Comparison of ENCODE assay signal across 22 cellular contexts in the genomic region with DNA sequence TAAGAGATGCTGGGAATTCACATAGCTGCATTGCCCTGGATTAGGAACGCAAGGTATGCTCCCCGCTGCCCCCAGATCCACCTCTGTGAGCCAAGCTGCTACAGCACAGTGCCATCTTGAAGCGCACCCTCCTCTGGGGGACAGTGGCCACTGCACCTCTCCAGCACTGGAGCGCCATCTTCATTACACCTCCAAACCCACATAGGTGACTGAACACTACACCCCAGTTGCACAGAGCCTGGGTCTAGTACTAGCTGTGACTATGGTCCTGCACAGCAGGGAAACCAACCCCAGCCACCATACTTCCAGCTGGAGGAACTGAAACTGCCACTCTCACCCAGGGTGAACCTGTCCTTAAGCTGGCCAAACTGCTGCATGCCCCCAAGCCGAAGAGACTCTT.
A peak's percentile ranks its signal among the peaks of the same experiment; 100 is the strongest.
DNase-seq lines count a peak whose midpoint lies in the region; ATAC-seq and TF ChIP-seq lines count a peak whose summit lies in the region.
"Had no signal": no experiment of that assay in that cellular context is flagged by ENCODE, and none has a peak within 500 bp of the region (broad histone marks: within the 10 kb centered on the region; RNA-seq: fewer than 3 reads in every experiment).

No MANE protein-coding gene starts in this region.

- intact Hi-C loops in Calu3 (cut with micrococcal nuclease; ENCODE audit: unreplicated experiment) (no loop called here), OCI-LY7 (cut with micrococcal nuclease; ENCODE audit: unreplicated experiment) (no loop called here)

- H2AFZ ChIP-seq in OCI-LY7 (ENCODE audit: low read length) (no peak overlapping the region), osteoblast (ENCODE audit: low read length) (no peak overlapping the region)

- peak; percentile 61 for ATAC-seq in GM19463 (IDR thresholded peaks at IDR 0.05; ENCODE audit: unreplicated experiment)
- peak; percentile 55 for ATAC-seq in memory B cell (ENCODE audit: low read depth)
- ATAC-seq in GM21737 (IDR thresholded peaks at IDR 0.05; ENCODE audit: unreplicated experiment) = no peak
- ATAC-seq: activated CD8-positive, alpha-beta T cell treated with anti-CD3 and anti-CD28 coated beads for 36 hours; left ventricle myocardium superior had no signal

- H3K9me3 ChIP-seq in OCI-LY7 (ENCODE audit: low read length) (no peaks in the 10 kb centered on the region), osteoblast (ENCODE audit: low read depth, low read length) (no peaks in the 10 kb centered on the region)
- H3K9me3 ChIP-seq: thyroid gland had no signal

- H3K4me1 ChIP-seq in OCI-LY7 (ENCODE audit: insufficient read depth, low read length, poor library complexity, severe bottlenecking) = no peaks in the 10 kb centered on the region
- H3K4me1 ChIP-seq in osteoblast (ENCODE audit: insufficient read depth, low read length) = no peaks in the 10 kb centered on the region
- H3K4me1 ChIP-seq: thyroid gland had no signal

- CTCF ChIA-PET in Calu3 (lab: Charles Lee) = no interaction called here
- CTCF ChIA-PET in OCI-LY7 (lab: Charles Lee; ENCODE audit: unreplicated experiment) = no interaction called here

- no peak overlapping the region for H3K4me2 ChIP-seq in OCI-LY7 (ENCODE audit: low read length)
- H3K4me2 ChIP-seq in osteoblast (ENCODE audit: insufficient read depth, low read length) = no peak overlapping the region

- H3K36me3 Mint-ChIP-seq in Calu3 (ENCODE audit: insufficient read depth, unreplicated experiment) = no peaks in the 10 kb centered on the region
- H3K36me3 Mint-ChIP-seq in memory B cell = no peaks in the 10 kb centered on the region
- H3K36me3 Mint-ChIP-seq: activated naive CD4-positive, alpha-beta T cell treated with anti-CD3 and anti-CD28 coated beads, Interleukin-2, amount 10 ng/mL, durations not matched to agents 7 days and 5 days; CD4-positive, CD25-positive, alpha-beta regulatory T cell; immature natural killer cell had no signal

- no peaks in the 10 kb centered on the region for H3K79me2 ChIP-seq in OCI-LY7 (ENCODE audit: insufficient read depth, low read depth, low read length)
- H3K79me2 ChIP-seq in osteoblast (ENCODE audit: insufficient read depth, low read length) = no peaks in the 10 kb centered on the region

- H3K27me3 Mint-ChIP-seq in Calu3 (ENCODE audit: unreplicated experiment) (no peaks in the 10 kb centered on the region), memory B cell (no peaks in the 10 kb centered on the region)
- H3K27me3 Mint-ChIP-seq: activated B cell treated with CpG ODN at 0.5 μM for 24 hours; activated CD8-positive, alpha-beta T cell treated with anti-CD3 and anti-CD28 coated beads for 36 hours; activated naive CD4-positive, alpha-beta T cell treated with anti-CD3 and anti-CD28 coated beads, Interleukin-2, amount 10 ng/mL, durations not matched to agents 7 days and 5 days; activated T-cell treated with anti-CD3 and anti-CD28 coated beads, Interleukin-2, amount 50 U/mL, for 24 hours; CD4-positive, CD25-positive, alpha-beta regulatory T cell had no signal

- H3K4me1 Mint-ChIP-seq in Calu3 (ENCODE audit: low read depth, unreplicated experiment) (no peaks in the 10 kb centered on the region), memory B cell (peaks cover 6% of the 10 kb centered on the region)
- H3K4me1 Mint-ChIP-seq: activated naive CD4-positive, alpha-beta T cell treated with anti-CD3 and anti-CD28 coated beads, Interleukin-2, amount 10 ng/mL, durations not matched to agents 7 days and 5 days; CD4-positive, CD25-positive, alpha-beta regulatory T cell; immature natural killer cell had no signal

- H3K36me3 ChIP-seq in OCI-LY7 (ENCODE audit: insufficient read depth, low read length) (no peaks in the 10 kb centered on the region), osteoblast (ENCODE audit: insufficient read depth, low read length) (no peaks in the 10 kb centered on the region)
- H3K36me3 ChIP-seq: thyroid gland had no signal

- DNase-seq in Calu3 (peak; percentile 3), OCI-LY7 (ENCODE audit: low spot score) (peak; percentile 7), memory B cell (ENCODE audit: low spot score in 2 of 2) (no peak), osteoblast (ENCODE audit: insufficient read length, low spot score, missing footprints) (no peak), T-helper 9 cell (no peak), HuH-7.5 (ENCODE audit: low spot score) (no peak)
- DNase-seq: activated B cell treated with CpG ODN at 0.5 μM for 24 hours; activated CD8-positive, alpha-beta T cell treated with anti-CD3 and anti-CD28 coated beads for 36 hours; activated naive CD4-positive, alpha-beta T cell treated with anti-CD3 and anti-CD28 coated beads, Interleukin-2, amount 10 ng/mL, durations not matched to agents 7 days and 5 days; activated T-cell treated with anti-CD3 and anti-CD28 coated beads, Interleukin-2, amount 50 U/mL, for 24 hours; CD4-positive, CD25-positive, alpha-beta regulatory T cell; DMS79 treated with DMSO at 0.1 percent for 48 hours; effector memory CD4-positive, alpha-beta T cell; GOT3; immature natural killer cell; left ventricle myocardium superior; NCI-H2227 treated with DMSO at 0.1 percent for 48 hours; Right ventricle myocardium superior; T-helper 1 cell; thyroid gland had no signal

- H3K27me3 ChIP-seq in osteoblast (ENCODE audit: insufficient read depth, low read length) = no peaks in the 10 kb centered on the region
- H3K27me3 ChIP-seq: thyroid gland had no signal

- POLR2A ChIA-PET in OCI-LY7 (lab: Charles Lee) = interaction anchor here (1.1 kb wide), 1 partner anchor 107 kb away, joined by 3 read pairs; a partner anchor contains a TSS

- no TSS peak for BruUV-seq in Calu3 (replicated peaks; lab: Mats Ljungman, UMichigan)
- no TSS peak for BruUV-seq in OCI-LY7 (replicated peaks; lab: Mats Ljungman, UMichigan)

- H3K9me3 Mint-ChIP-seq in Calu3 (ENCODE audit: low read depth, unreplicated experiment) (no peaks in the 10 kb centered on the region), memory B cell (no peaks in the 10 kb centered on the region)
- H3K9me3 Mint-ChIP-seq: activated B cell treated with CpG ODN at 0.5 μM for 24 hours; activated CD8-positive, alpha-beta T cell treated with anti-CD3 and anti-CD28 coated beads for 36 hours; activated naive CD4-positive, alpha-beta T cell treated with anti-CD3 and anti-CD28 coated beads, Interleukin-2, amount 10 ng/mL, durations not matched to agents 7 days and 5 days; activated T-cell treated with anti-CD3 and anti-CD28 coated beads, Interleukin-2, amount 50 U/mL, for 24 hours; immature natural killer cell had no signal

- no peak overlapping the region for H3K4me3 Mint-ChIP-seq in Calu3 (ENCODE audit: low read depth, unreplicated experiment)
- H3K4me3 Mint-ChIP-seq in memory B cell = no peak overlapping the region
- H3K4me3 Mint-ChIP-seq: activated B cell treated with CpG ODN at 0.5 μM for 24 hours; activated CD8-positive, alpha-beta T cell treated with anti-CD3 and anti-CD28 coated beads for 36 hours; activated naive CD4-positive, alpha-beta T cell treated with anti-CD3 and anti-CD28 coated beads, Interleukin-2, amount 10 ng/mL, durations not matched to agents 7 days and 5 days; activated T-cell treated with anti-CD3 and anti-CD28 coated beads, Interleukin-2, amount 50 U/mL, for 24 hours; immature natural killer cell had no signal

- H3K9me2 ChIP-seq in OCI-LY7 (ENCODE audit: insufficient read depth, low read length) = no peaks in the 10 kb centered on the region

- H4K20me1 ChIP-seq in OCI-LY7 (ENCODE audit: insufficient read depth, low read length) (no peaks in the 10 kb centered on the region), osteoblast (ENCODE audit: insufficient read depth, low read length) (no peaks in the 10 kb centered on the region)

- TF ChIP-seq CTCF in Calu3 (IDR thresholded peaks at IDR 0.05; ENCODE audit: unreplicated experiment) (no peak), OCI-LY7 (conservative IDR thresholded peaks at IDR 0.05; ENCODE audit: low read length) (no peak), osteoblast (IDR thresholded peaks at IDR 0.05; ENCODE audit: extremely low read depth, low read depth, low read length) (no peak)

- H3K27ac Mint-ChIP-seq in Calu3 (ENCODE audit: unreplicated experiment) = no peak overlapping the region
- H3K27ac Mint-ChIP-seq in memory B cell = no peak overlapping the region
- H3K27ac Mint-ChIP-seq: activated B cell treated with CpG ODN at 0.5 μM for 24 hours; activated CD8-positive, alpha-beta T cell treated with anti-CD3 and anti-CD28 coated beads for 36 hours; activated naive CD4-positive, alpha-beta T cell treated with anti-CD3 and anti-CD28 coated beads, Interleukin-2, amount 10 ng/mL, durations not matched to agents 7 days and 5 days; activated T-cell treated with anti-CD3 and anti-CD28 coated beads, Interleukin-2, amount 50 U/mL, for 24 hours; CD4-positive, CD25-positive, alpha-beta regulatory T cell; immature natural killer cell had no signal

- H3K27ac ChIP-seq in OCI-LY7 (ENCODE audit: low read depth, low read length, poor library complexity, severe bottlenecking) (no peak overlapping the region), osteoblast (ENCODE audit: low read depth, low read length) (no peak overlapping the region)
- H3K27ac ChIP-seq: thyroid gland had no signal

- no peak overlapping the region for H3K4me3 ChIP-seq in OCI-LY7 (ENCODE audit: low read depth, low read length, poor library complexity, severe bottlenecking)
- H3K4me3 ChIP-seq in osteoblast (ENCODE audit: insufficient read depth, low read length) = no peak overlapping the region
- H3K4me3 ChIP-seq: thyroid gland had no signal

Comparison
In these comparisons a context has a peak if more than half of its experiments do, and no peak if none do; other contexts are left out.
1. DNase-seq: peak in Calu3 (single experiment) and OCI-LY7 (single experiment); none in memory B cell (0 of 2), osteoblast (single experiment), T-helper 9 cell (single experiment) and HuH-7.5 (single experiment).